ENCODE assay signal across 10 cellular contexts in genomic region chr21:41631564-41632461, GRCh38.
DNase-seq lines count a peak whose midpoint lies in the region; ATAC-seq and TF ChIP-seq lines count a peak whose summit lies in the region.
"Had no signal": no experiment of that assay in that cellular context is flagged by ENCODE, and none has a peak within 500 bp of the region (broad histone marks: within the 10 kb centered on the region; RNA-seq: fewer than 3 reads in every experiment).

No MANE protein-coding gene starts in this region.

- H3K27ac Mint-ChIP-seq in mesothelial cell of epicardium, result peak overlapping the region; percentile 35

- peak; percentile 68 for DNase-seq in DMS153 (lab: John Stamatoyannopoulos, UW)
- DNase-seq in NCI-H1092 treated with DMSO at 0.1 percent for 48 hours (lab: John Stamatoyannopoulos, UW), result peak; percentile 57
- peak; percentile 64 for DNase-seq in astrocyte of the hippocampus (ENCODE audit: low read depth, low spot score)
- no peak for DNase-seq in mesothelial cell of epicardium (ENCODE audit: low spot score in 2 of 2, unreplicated experiment in 2 of 2)
- DNase-seq in T-helper 1 cell, result no peak
- DNase-seq: activated naive CD4-positive, alpha-beta T cell; stimulated activated CD4-positive, alpha-beta T cell treated with anti-CD3 and anti-CD28 coated beads, Interleukin-12 subunit alpha, Interleukin-12 subunit beta, amount 100 ng/mL, for 4 hours had no signal

- peaks cover 2% of the 10 kb centered on the region for H3K36me3 Mint-ChIP-seq in mesothelial cell of epicardium

- H3K4me3 Mint-ChIP-seq in mesothelial cell of epicardium, result no peak overlapping the region

- H3K27me3 Mint-ChIP-seq in mesothelial cell of epicardium (ENCODE audit: low read depth), result no peaks in the 10 kb centered on the region

- peaks cover 8% of the 10 kb centered on the region for H3K9me3 Mint-ChIP-seq in mesothelial cell of epicardium

- ATAC-seq in GM21529 (IDR thresholded peaks at IDR 0.05; ENCODE audit: unreplicated experiment), result no peak
- ATAC-seq in HG03280 (IDR thresholded peaks at IDR 0.05; ENCODE audit: unreplicated experiment), result no peak
- no peak for ATAC-seq in GM19397 (IDR thresholded peaks at IDR 0.05; ENCODE audit: unreplicated experiment)

- H3K4me1 Mint-ChIP-seq in mesothelial cell of epicardium, result peaks cover 34% of the 10 kb centered on the region

- TF ChIP-seq CTCF in mesothelial cell of epicardium (IDR thresholded peaks at IDR 0.05; ENCODE audit: unreplicated experiment), result no peak

Comparison
In these comparisons a context has a peak if more than half of its experiments do, and no peak if none do; other contexts are left out.
1. DNase-seq: peak in DMS153 (single experiment), NCI-H1092 treated with DMSO at 0.1 percent for 48 hours (single experiment) and astrocyte of the hippocampus (single experiment); none in mesothelial cell of epicardium (0 of 2) and T-helper 1 cell (0 of 5).